ENCODE assay signal across 18 cellular contexts in the genomic region with DNA sequence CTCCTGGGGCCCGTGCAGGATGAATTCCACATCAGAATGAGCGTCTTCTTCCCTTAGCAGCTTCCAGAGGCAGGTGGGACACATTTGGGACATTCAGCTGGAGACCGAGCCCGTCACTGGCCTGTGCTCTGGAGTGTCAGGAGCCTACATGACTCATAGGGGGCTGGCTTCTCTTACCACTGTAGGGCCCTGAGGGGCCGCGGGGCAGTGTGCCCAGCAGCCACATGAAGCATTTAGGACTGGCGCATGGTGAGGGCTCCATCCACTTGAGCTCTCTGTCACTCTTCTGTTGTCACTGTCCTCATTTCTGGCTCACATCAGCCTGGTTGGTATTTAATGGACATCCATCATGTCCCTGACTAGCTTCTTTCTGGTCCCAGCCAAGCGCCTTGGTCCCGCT. TPM values are rescaled to one million over a fixed set of nuclear protein-coding genes. Genes with fewer than 3 reads are reported as not detected.
DNase-seq lines count a peak whose midpoint lies in the region; ATAC-seq, FAIRE-seq and TF ChIP-seq lines count a peak whose summit lies in the region.
"Had no signal": no experiment of that assay in that cellular context is flagged by ENCODE, and none has a peak within 500 bp of the region (broad histone marks: within the 10 kb centered on the region; RNA-seq: fewer than 3 reads in every experiment).

No MANE protein-coding gene starts in this region.

- TF ChIP-seq RAD21 in liver (IDR thresholded peaks at IDR 0.05) = no peak

- no peak overlapping the region for H3K4me3 ChIP-seq in astrocyte (ENCODE audit: insufficient read depth, low read depth, low read length)
- H3K4me3 ChIP-seq in liver (ENCODE audit: low read depth in 1 of 3, low read length in 3 of 3) = no peak overlapping the region
- H3K4me3 ChIP-seq: BLaER1 treated with 17β-estradiol and CSF1 and Interleukin-3, amounts not matched to agents 10 nM and 100 nM; GM12878 had no signal

- H3K9me3 Mint-ChIP-seq in H9 (no peaks in the 10 kb centered on the region), astrocyte (ENCODE audit: unreplicated experiment) (no peaks in the 10 kb centered on the region)
- no peaks in the 10 kb centered on the region for H3K9me3 Mint-ChIP-seq in stimulated activated effector memory CD8-positive, alpha-beta T cell treated with anti-CD3 and anti-CD28 coated beads, Interleukin-12 subunit alpha, Interleukin-12 subunit beta, amount 100 ng/mL, for 72 hours
- H3K9me3 Mint-ChIP-seq: CD4-positive, CD25-positive, alpha-beta regulatory T cell; HFFc6 had no signal

- H3K4ac ChIP-seq in H9 (ENCODE audit: low read depth, low read length) = no peak overlapping the region

- no peak overlapping the region for H4K8ac ChIP-seq in H9 (replicated peaks; ENCODE audit: insufficient read length, low read depth, low read length)

- no peak for FAIRE-seq in astrocyte (lab: Jason Lieb, UNC)
- no peak for FAIRE-seq in H54 (lab: Jason Lieb, UNC)
- FAIRE-seq: GM12878, GM18507, HTR-8/SVneo had no signal

- H3K36me3 ChIP-seq in astrocyte (ENCODE audit: insufficient read depth, low read length) = peaks cover 11% of the 10 kb centered on the region
- H3K36me3 ChIP-seq in liver (ENCODE audit: control insufficient read depth in 4 of 4, insufficient read depth in 3 of 4, low read depth in 1 of 4, low read length in 3 of 4) = peaks cover 8 to 44% (median 17%) of the 10 kb centered on the region in 4 donors

- H3K9ac ChIP-seq in H9 (ENCODE audit: extremely low read depth, insufficient read length, low read length) (no peak overlapping the region), astrocyte (ENCODE audit: low read length) (no peak overlapping the region), liver (ENCODE audit: low read depth in 1 of 2, low read length in 2 of 2) (no peak overlapping the region)

- H4K5ac ChIP-seq in H9 (ENCODE audit: insufficient read length, low read depth, low read length) = no peak overlapping the region

- H3K4me3 Mint-ChIP-seq in H9 = no peak overlapping the region
- peak overlapping the region; percentile 40 for H3K4me3 Mint-ChIP-seq in astrocyte (ENCODE audit: unreplicated experiment)
- H3K4me3 Mint-ChIP-seq in stimulated activated effector memory CD8-positive, alpha-beta T cell treated with anti-CD3 and anti-CD28 coated beads, Interleukin-12 subunit alpha, Interleukin-12 subunit beta, amount 100 ng/mL, for 72 hours = no peak overlapping the region
- H3K4me3 Mint-ChIP-seq: CD4-positive, CD25-positive, alpha-beta regulatory T cell; HFFc6 had no signal

- H3K79me2 ChIP-seq in H9 (ENCODE audit: insufficient read depth, low read length) (no peaks in the 10 kb centered on the region), astrocyte (ENCODE audit: insufficient read depth, low read length) (no peaks in the 10 kb centered on the region)

- no peak overlapping the region for H4K91ac ChIP-seq in H9 (ENCODE audit: insufficient read length, low read depth, low read length)

- H3K27me3 ChIP-seq in H9 (ENCODE audit: insufficient read depth, low read length) (no peaks in the 10 kb centered on the region), astrocyte (ENCODE audit: insufficient read depth, low read length) (no peaks in the 10 kb centered on the region), liver (ENCODE audit: control insufficient read depth in 4 of 4, insufficient read depth in 4 of 4, low read length in 3 of 4) (no peaks in the 10 kb centered on the region)
- H3K27me3 ChIP-seq: BLaER1 treated with 17β-estradiol and CSF1 and Interleukin-3, amounts not matched to agents 10 nM and 100 nM had no signal

- TF ChIP-seq CTCF in H9 (conservative IDR thresholded peaks at IDR 0.05) = no peak
- TF ChIP-seq CTCF in astrocyte (IDR thresholded peaks at IDR 0.05; ENCODE audit: insufficient read depth, low read depth, low read length) = no peak
- TF ChIP-seq CTCF in liver (IDR thresholded peaks at IDR 0.05; ENCODE audit: low read depth, low read length, missing input control) = no peak

- no peak overlapping the region for H2AK5ac ChIP-seq in H9 (ENCODE audit: insufficient read length, low read length)

- H3K27ac ChIP-seq in H9 (ENCODE audit: insufficient read length, low read depth, low read length) = no peak overlapping the region
- no peak overlapping the region for H3K27ac ChIP-seq in astrocyte (ENCODE audit: low read depth, low read length)
- H3K27ac ChIP-seq in liver (ENCODE audit: low read depth in 1 of 2, low read length in 2 of 2) = peak overlapping the region; percentile 49 to 77
- H3K27ac ChIP-seq: BLaER1 treated with 17β-estradiol and CSF1 and Interleukin-3, amounts not matched to agents 10 nM and 100 nM had no signal

- H3K9me3 ChIP-seq in H9 (ENCODE audit: control insufficient read depth, low read depth, low read length) = no peaks in the 10 kb centered on the region
- no peaks in the 10 kb centered on the region for H3K9me3 ChIP-seq in astrocyte (ENCODE audit: insufficient read depth, low read depth, low read length)
- H3K9me3 ChIP-seq in liver (ENCODE audit: control insufficient read depth in 4 of 4, low read length in 3 of 4) = no peaks in the 10 kb centered on the region
- H3K9me3 ChIP-seq: BLaER1 treated with 17β-estradiol and CSF1 and Interleukin-3, amounts not matched to agents 10 nM and 100 nM had no signal

- H3K18ac ChIP-seq in H9 (ENCODE audit: insufficient read length, low read depth, low read length) = no peak overlapping the region

- TF ChIP-seq POLR2A in H54 (IDR thresholded peaks at IDR 0.05; ENCODE audit: low read depth, low read length) = no peak

- no peaks in the 10 kb centered on the region; the same call in 1 of the 2 replicates for H3K27me3 Mint-ChIP-seq in H9 (ENCODE audit: low read depth)
- H3K27me3 Mint-ChIP-seq in astrocyte (ENCODE audit: low read depth, unreplicated experiment) = no peaks in the 10 kb centered on the region
- H3K27me3 Mint-ChIP-seq: CD4-positive, CD25-positive, alpha-beta regulatory T cell had no signal

- H2BK120ac ChIP-seq in H9 (ENCODE audit: low read depth, low read length, poor library complexity, severe bottlenecking) = no peak overlapping the region

- no peak overlapping the region for H2BK20ac ChIP-seq in H9 (ENCODE audit: low read depth, low read length, poor library complexity, severe bottlenecking)

- ATAC-seq in stimulated activated effector memory CD8-positive, alpha-beta T cell treated with anti-CD3 and anti-CD28 coated beads, Interleukin-12 subunit alpha, Interleukin-12 subunit beta, amount 100 ng/mL, for 72 hours = no peak
- ATAC-seq: GM12878 had no signal

- WGBS in H9 (ENCODE audit: extremely low coverage, insufficient read length, low lambda C conversion rate) = no CpG with 5 or more reads among the region's 9 CpGs
- 96% methylated on average over 9 of the region's 9 CpGs for WGBS in liver

- no peak overlapping the region for H3T11ph ChIP-seq in H9 (ENCODE audit: low read length)

- H3K23ac ChIP-seq in H9 (ENCODE audit: insufficient read length, low read depth, low read length) = no peak overlapping the region

- no peak overlapping the region for H3K4me2 ChIP-seq in H9 (ENCODE audit: insufficient read depth, insufficient read length, low read length)
- no peak overlapping the region for H3K4me2 ChIP-seq in astrocyte (ENCODE audit: low read length)
- H3K4me2 ChIP-seq: BLaER1 treated with 17β-estradiol and CSF1 and Interleukin-3, amounts not matched to agents 10 nM and 100 nM had no signal

- no peak overlapping the region for H2BK15ac ChIP-seq in H9 (ENCODE audit: low read depth, low read length)

- H3K56ac ChIP-seq in H9 (ENCODE audit: insufficient read length, low read depth, low read length) = no peak overlapping the region

- H4K20me1 ChIP-seq in H9 (ENCODE audit: control insufficient read depth, insufficient read depth, insufficient read length) (no peaks in the 10 kb centered on the region), astrocyte (ENCODE audit: insufficient read depth, low read length) (no peaks in the 10 kb centered on the region)

- H3K36me3 Mint-ChIP-seq in H9 (ENCODE audit: insufficient read depth in 1 of 3, low read depth in 3 of 3) = peaks cover 9 to 65% (median 63%) of the 10 kb centered on the region in 3 experiments; a peak in 6 of 7 replicates
- H3K36me3 Mint-ChIP-seq in astrocyte (ENCODE audit: low read depth, unreplicated experiment) = peaks cover 10% of the 10 kb centered on the region
- H3K36me3 Mint-ChIP-seq in stimulated activated effector memory CD8-positive, alpha-beta T cell treated with anti-CD3 and anti-CD28 coated beads, Interleukin-12 subunit alpha, Interleukin-12 subunit beta, amount 100 ng/mL, for 72 hours = peaks cover 72% of the 10 kb centered on the region

- no peak overlapping the region for H2BK5ac ChIP-seq in H9 (ENCODE audit: insufficient read length, low read length)

- no peak overlapping the region for H3K14ac ChIP-seq in H9 (ENCODE audit: insufficient read depth, low read length)

- H3K27ac Mint-ChIP-seq in H9 (peak overlapping the region in 2 of 3 experiments; percentile 44 to 90; a peak in 2 of 7 replicates), astrocyte (ENCODE audit: unreplicated experiment) (no peak overlapping the region)
- H3K27ac Mint-ChIP-seq in stimulated activated effector memory CD8-positive, alpha-beta T cell treated with anti-CD3 and anti-CD28 coated beads, Interleukin-12 subunit alpha, Interleukin-12 subunit beta, amount 100 ng/mL, for 72 hours = peak overlapping the region; percentile 40
- H3K27ac Mint-ChIP-seq: HFFc6 had no signal

- no peaks in the 10 kb centered on the region for H3K4me1 Mint-ChIP-seq in H9
- H3K4me1 Mint-ChIP-seq in astrocyte (ENCODE audit: low read depth, unreplicated experiment) = peaks cover 7% of the 10 kb centered on the region
- no peaks in the 10 kb centered on the region for H3K4me1 Mint-ChIP-seq in stimulated activated effector memory CD8-positive, alpha-beta T cell treated with anti-CD3 and anti-CD28 coated beads, Interleukin-12 subunit alpha, Interleukin-12 subunit beta, amount 100 ng/mL, for 72 hours
- H3K4me1 Mint-ChIP-seq: CD4-positive, CD25-positive, alpha-beta regulatory T cell had no signal

- no peak for DNase-seq in H9
- DNase-seq in astrocyte (ENCODE audit: low read depth) = no peak
- DNase-seq in stimulated activated effector memory CD8-positive, alpha-beta T cell treated with anti-CD3 and anti-CD28 coated beads, Interleukin-12 subunit alpha, Interleukin-12 subunit beta, amount 100 ng/mL, for 72 hours (ENCODE audit: low spot score in 2 of 2) = no peak
- no peak for DNase-seq in H54 (ENCODE audit: insufficient read length, low spot score)
- DNase-seq in EL = no peak
- no peak for DNase-seq in NCI-H82 treated with DMSO at 0.1 percent for 48 hours (lab: John Stamatoyannopoulos, UW; ENCODE audit: unreplicated experiment)
- DNase-seq: ACHN; CD4-positive, CD25-positive, alpha-beta regulatory T cell; DMS53; GOT3; HCEC 1CT; HFFc6; KBM-7 had no signal

- no peaks in the 10 kb centered on the region for H3K4me1 ChIP-seq in H9 (ENCODE audit: insufficient read depth, low read length)
- no peaks in the 10 kb centered on the region for H3K4me1 ChIP-seq in astrocyte (ENCODE audit: insufficient read depth, low read length)
- peaks cover 17 to 69% (median 58%) of the 10 kb centered on the region in 4 donors for H3K4me1 ChIP-seq in liver (ENCODE audit: control insufficient read depth in 4 of 4, insufficient read depth in 4 of 4, low read length in 3 of 4)
- H3K4me1 ChIP-seq: BLaER1 treated with 17β-estradiol and CSF1 and Interleukin-3, amounts not matched to agents 10 nM and 100 nM had no signal

- H3K23me2 ChIP-seq in H9 (ENCODE audit: insufficient read length, low read depth, low read length, poor library complexity, severe bottlenecking) = no peaks in the 10 kb centered on the region

- H2AFZ ChIP-seq in H9 (ENCODE audit: low read length) = no peak overlapping the region
- H2AFZ ChIP-seq in astrocyte (ENCODE audit: low read depth, low read length) = no peak overlapping the region

- H2BK12ac ChIP-seq in H9 (ENCODE audit: insufficient read length, low read depth, low read length) = no peak overlapping the region

- H3K79me1 ChIP-seq in H9 (ENCODE audit: insufficient read depth, low read depth, low read length, poor library complexity, severe bottlenecking) = no peaks in the 10 kb centered on the region

RNA-seq across cellular contexts. Expression of a gene that starts 38.0 kb away (rescaled TPM):
- 17.7 and 17.9 TPM in 2 replicates for total RNA-seq in H9 (2021)
- total RNA-seq in astrocyte = 5.9 and 6.3 TPM in 2 replicates
- 10 to 100 TPM in 1 of 2 donors, 1 to 10 TPM in 1; 8.8 to 16.2 TPM for total RNA-seq in liver
- 10 to 100 TPM in 1 of 2 donors, 1 to 10 TPM in 1; 5.7 to 11.6 TPM for polyA plus RNA-seq in liver

RNA-seq across cellular contexts. Expression of a gene that starts 42.4 kb away (rescaled TPM):
- 67.0 and 69.3 TPM in 2 replicates for total RNA-seq in H9 (2021)
- 66.6 and 66.7 TPM in 2 replicates for total RNA-seq in astrocyte
- 10 to 100 TPM; 22.0 to 50.2 TPM for total RNA-seq in liver
- polyA plus RNA-seq in liver = 10 to 100 TPM in 1 of 2 donors, 1 to 10 TPM in 1; 6.6 to 30.2 TPM

RNA-seq across cellular contexts. Expression of a gene that starts 57.7 kb away (rescaled TPM):
- 130 and 139 TPM in 2 replicates for total RNA-seq in H9 (2021)
- total RNA-seq in astrocyte = 68.4 and 77.8 TPM in 2 replicates
- 10 to 100 TPM; 29.4 to 40.3 TPM for total RNA-seq in liver
- 10 to 100 TPM; 12.0 to 37.2 TPM for polyA plus RNA-seq in liver

Comparison
In these comparisons a context has a peak if more than half of its experiments do, and no peak if none do; other contexts are left out.
1. H3K27ac ChIP-seq: peak in liver (2 of 2); none in H9 (single experiment) and astrocyte (single experiment).